Comparison of ENCODE assay signal across 15 cellular contexts in the genomic region with DNA sequence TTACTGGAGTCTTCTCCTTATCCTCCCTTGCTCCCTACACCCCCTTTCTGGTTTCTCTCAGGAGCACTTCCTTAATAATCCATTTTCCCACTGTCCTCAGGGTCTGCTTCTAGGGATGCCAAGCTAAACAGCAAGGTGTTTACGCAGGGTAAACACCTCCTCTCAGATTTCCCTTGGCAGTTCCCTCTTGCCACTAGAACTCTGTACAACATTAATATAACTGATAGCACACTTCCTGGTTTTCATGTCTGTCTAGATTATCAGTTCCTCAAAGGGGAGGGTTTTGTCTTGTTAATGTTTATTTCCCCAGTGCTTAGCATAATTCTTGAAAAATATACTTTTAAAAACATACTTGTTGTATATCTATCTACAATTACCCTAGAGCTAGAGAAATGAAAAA.
DNase-seq lines count a peak whose midpoint lies in the region; ATAC-seq, FAIRE-seq and TF ChIP-seq lines count a peak whose summit lies in the region.
"Had no signal": no experiment of that assay in that cellular context is flagged by ENCODE, and none has a peak within 500 bp of the region (broad histone marks: within the 10 kb centered on the region; RNA-seq: fewer than 3 reads in every experiment).

No MANE protein-coding gene starts in this region.

- peaks cover 19% of the 10 kb centered on the region for H3K4me1 Mint-ChIP-seq in osteocyte (ENCODE audit: unreplicated experiment)

- FAIRE-seq in H54 (lab: Jason Lieb, UNC): no peak
- FAIRE-seq: endometrium, kidney had no signal

- H3K27me3 Mint-ChIP-seq in osteocyte (ENCODE audit: unreplicated experiment): peaks cover 7% of the 10 kb centered on the region

- no peak for ATAC-seq in HG03469 (IDR thresholded peaks at IDR 0.05; ENCODE audit: unreplicated experiment)
- no peak for ATAC-seq in GM19023 (IDR thresholded peaks at IDR 0.05; ENCODE audit: unreplicated experiment)

- H3K36me3 Mint-ChIP-seq in osteocyte (ENCODE audit: unreplicated experiment): no peaks in the 10 kb centered on the region

- TF ChIP-seq CTCF in osteocyte (IDR thresholded peaks at IDR 0.05): no peak

- DNase-seq in SIG-M5 treated with dmso at 0.1 percent for 504 hours (lab: John Stamatoyannopoulos, UW; ENCODE audit: unreplicated experiment): peak; percentile 11
- no peak for DNase-seq in SIG-M5 (lab: John Stamatoyannopoulos, UW)
- DNase-seq in NCI-H2081 (lab: John Stamatoyannopoulos, UW): peak; percentile 29 to 72
- peak; percentile 10 for DNase-seq in SKM-1 treated with dmso at 0.1 percent for 144 hours (lab: John Stamatoyannopoulos, UW; ENCODE audit: unreplicated experiment)
- DNase-seq in osteocyte (ENCODE audit: extremely low spot score, unreplicated experiment): no peak
- DNase-seq in H54 (ENCODE audit: insufficient read length, low spot score): no peak
- DNase-seq: activated CD4-positive, alpha-beta T cell treated with anti-CD3 and anti-CD28 coated beads for 1 hour; activated effector memory CD4-positive, alpha-beta T cell treated with Interleukin-2 at 50 U/mL for 16 hours; amygdala; Calu3; kidney had no signal

- H3K27ac Mint-ChIP-seq in osteocyte (ENCODE audit: unreplicated experiment): no peak overlapping the region
- H3K27ac Mint-ChIP-seq: T-helper 1 cell treated with Interleukin-12 subunit alpha and Interleukin-12 subunit beta and Interleukin-4 antibody, amounts not matched to agents 30 μg/mL and 1 μg/mL, for 36 hours had no signal

- no peak for TF ChIP-seq POLR2A in H54 (IDR thresholded peaks at IDR 0.05; ENCODE audit: low read depth, low read length)

- no peak overlapping the region for H3K4me3 Mint-ChIP-seq in osteocyte (ENCODE audit: unreplicated experiment)
- H3K4me3 Mint-ChIP-seq: T-helper 1 cell treated with Interleukin-12 subunit alpha and Interleukin-12 subunit beta and Interleukin-4 antibody, amounts not matched to agents 30 μg/mL and 1 μg/mL, for 36 hours had no signal

- H3K9me3 Mint-ChIP-seq in osteocyte (ENCODE audit: unreplicated experiment): no peaks in the 10 kb centered on the region
- H3K9me3 Mint-ChIP-seq: T-helper 1 cell treated with Interleukin-12 subunit alpha and Interleukin-12 subunit beta and Interleukin-4 antibody, amounts not matched to agents 30 μg/mL and 1 μg/mL, for 36 hours had no signal

Comparison
In these comparisons a context has a peak if more than half of its experiments do, and no peak if none do; other contexts are left out.
1. DNase-seq: peak in SIG-M5 treated with dmso at 0.1 percent for 504 hours (single experiment), NCI-H2081 (2 of 2) and SKM-1 treated with dmso at 0.1 percent for 144 hours (single experiment); none in SIG-M5 (single experiment), osteocyte (single experiment) and H54 (single experiment).